Comparison of ENCODE assay signal across 1 cellular context in genomic region chr2:187819624-187820023, GRCh38.
TF ChIP-seq lines count a peak whose summit lies in the region.

No MANE protein-coding gene starts in this region.

TF ChIP-seq in GM23338, 12 proteins besides CTCF, POLR2A, EP300 and RAD21:
- TF ChIP-seq ZNF462 (CRISPR knock-in tag; IDR thresholded peaks at IDR 0.05) (no peak), NANOG (IDR thresholded peaks at IDR 0.05; ENCODE audit: borderline replicate concordance) (no peak), POLR2AphosphoS5 (IDR thresholded peaks at IDR 0.05; ENCODE audit: low read depth) (no peak), EZH2phosphoT487 (IDR thresholded peaks at IDR 0.05; ENCODE audit: unreplicated experiment) (no peak), CREB1 (CRISPR knock-in tag; IDR thresholded peaks at IDR 0.05; ENCODE audit: low read depth) (no peak), ZNF331 (CRISPR knock-in tag; IDR thresholded peaks at IDR 0.05; ENCODE audit: low read depth) (no peak), EZH2 (IDR thresholded peaks at IDR 0.05; ENCODE audit: low read depth, unreplicated experiment) (no peak), STAT1 (IDR thresholded peaks at IDR 0.05; ENCODE audit: unreplicated experiment) (no peak), JUNB (IDR thresholded peaks at IDR 0.05; ENCODE audit: unreplicated experiment) (no peak), ZNF114 (CRISPR knock-in tag; IDR thresholded peaks at IDR 0.05) (no peak), REST (IDR thresholded peaks at IDR 0.05; ENCODE audit: unreplicated experiment) (no peak)
- TF ChIP-seq, protein P1, sequence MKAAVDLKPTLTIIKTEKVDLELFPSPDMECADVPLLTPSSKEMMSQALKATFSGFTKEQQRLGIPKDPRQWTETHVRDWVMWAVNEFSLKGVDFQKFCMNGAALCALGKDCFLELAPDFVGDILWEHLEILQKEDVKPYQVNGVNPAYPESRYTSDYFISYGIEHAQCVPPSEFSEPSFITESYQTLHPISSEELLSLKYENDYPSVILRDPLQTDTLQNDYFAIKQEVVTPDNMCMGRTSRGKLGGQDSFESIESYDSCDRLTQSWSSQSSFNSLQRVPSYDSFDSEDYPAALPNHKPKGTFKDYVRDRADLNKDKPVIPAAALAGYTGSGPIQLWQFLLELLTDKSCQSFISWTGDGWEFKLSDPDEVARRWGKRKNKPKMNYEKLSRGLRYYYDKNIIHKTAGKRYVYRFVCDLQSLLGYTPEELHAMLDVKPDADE (IDR thresholded peaks at IDR 0.05) = no peak
TF ChIP-seq in GM23338: peak in this region for 0.
